Comparison of ENCODE assay signal across 17 cellular contexts in the genomic region with DNA sequence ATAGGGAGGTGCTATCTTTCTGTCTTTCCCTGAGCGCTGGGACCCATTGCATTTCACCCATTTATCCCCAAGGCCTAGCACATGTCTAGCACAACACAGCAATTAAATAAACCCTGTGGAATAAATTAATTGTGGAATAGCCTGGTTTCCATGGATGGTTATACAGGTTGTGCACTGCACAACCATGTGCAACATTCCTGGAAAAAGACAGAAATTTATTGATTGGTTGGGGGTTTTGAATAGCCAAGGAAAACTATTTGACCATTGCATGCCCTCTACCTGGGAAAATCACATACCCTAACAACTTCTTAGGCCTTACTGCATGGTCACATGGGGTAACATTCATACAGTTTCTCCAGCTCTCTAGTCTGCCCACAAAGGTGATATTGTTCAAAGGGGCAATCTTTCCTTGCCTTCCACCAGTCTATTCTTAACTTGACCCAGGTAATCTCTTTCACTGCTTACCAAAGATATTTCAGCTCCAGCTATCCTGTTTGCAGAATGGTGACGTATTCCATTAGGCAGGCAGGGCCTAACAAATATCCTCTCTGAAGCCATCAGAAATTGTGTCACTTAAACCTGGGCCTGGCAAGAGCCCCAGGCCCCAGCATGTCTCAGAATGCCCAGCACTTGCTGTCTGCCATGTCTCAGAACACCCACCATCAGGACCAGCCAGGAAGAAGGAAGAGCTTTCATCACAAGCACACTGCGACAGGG.
"Had no signal": no experiment of that assay in that cellular context is flagged by ENCODE, and none has a peak within 500 bp of the region (broad histone marks: within the 10 kb centered on the region; RNA-seq: fewer than 3 reads in every experiment).

No MANE protein-coding gene starts in this region.

- H3K4me2 ChIP-seq: KMS-11 had no signal

- H3K9ac ChIP-seq: KMS-11 had no signal

- H3K27ac ChIP-seq: KMS-11, VCaP had no signal

- DNase-seq: activated CD4-positive, alpha-beta memory T cell treated with anti-CD3 and anti-CD28 coated beads for 36 hours; activated CD4-positive, alpha-beta T cell treated with anti-CD3 and anti-CD28 coated beads, Interleukin-2, amount 10 ng/mL, durations not matched to agents 7 days and 5 days; activated CD4-positive, CD25-positive, alpha-beta regulatory T cell; activated CD8-positive, alpha-beta memory T cell treated with anti-CD3 and anti-CD28 coated beads for 24 hours; activated gamma-delta T cell treated with Interleukin-2 at 50 U/mL for 16 hours; activated naive CD4-positive, alpha-beta T cell treated with anti-CD3 and anti-CD28 coated beads, Interleukin-2, amount 10 ng/mL, durations not matched to agents 7 days and 5 days; activated naive CD8-positive, alpha-beta T cell treated with anti-CD3 and anti-CD28 coated beads for 36 hours; activated T-cell treated with anti-CD3 and anti-CD28 coated beads, Interleukin-2, amount 50 U/mL, for 48 hours; caudate nucleus; NCI-H1092; NCI-H1417; NCI-H2081 treated with DMSO at 0.1 percent for 48 hours; NCI-H226; NCI-H526 treated with DMSO at 0.1 percent for 48 hours; SIG-M5 had no signal
